20 cellular contexts compared by ENCODE assay signal in the genomic region with DNA sequence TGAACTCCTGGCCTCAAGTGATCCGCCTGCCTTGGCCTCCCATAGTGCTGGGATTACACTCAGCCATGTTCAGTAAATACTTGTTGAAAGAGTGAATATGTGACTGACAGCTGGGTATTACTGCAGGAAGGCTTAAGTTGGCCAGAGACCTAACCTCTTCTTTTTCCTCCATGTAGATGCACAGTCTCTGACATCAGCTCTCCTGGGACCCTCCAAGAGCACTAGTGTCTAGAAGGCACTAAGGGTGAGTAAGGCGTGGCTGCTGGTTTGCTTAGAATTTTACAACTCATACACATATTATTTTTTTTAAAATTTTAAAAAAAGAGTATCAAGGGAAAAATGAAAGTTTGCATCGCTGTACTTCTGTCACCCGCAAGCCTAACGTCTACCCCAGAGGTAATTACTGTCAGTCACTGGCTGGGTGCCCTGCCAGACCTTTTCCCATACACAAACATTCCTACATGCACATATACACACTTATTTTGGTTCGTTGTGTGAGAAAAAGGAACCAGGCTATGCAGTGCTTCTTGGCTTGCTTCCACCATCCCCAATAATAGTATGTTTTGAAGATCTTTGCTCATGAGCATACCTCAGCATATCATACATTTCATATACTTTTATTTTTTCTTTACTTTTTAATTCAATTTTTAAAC.
DNase-seq lines count a peak whose midpoint lies in the region; ATAC-seq and TF ChIP-seq lines count a peak whose summit lies in the region.
"Had no signal": no experiment of that assay in that cellular context is flagged by ENCODE, and none has a peak within 500 bp of the region (broad histone marks: within the 10 kb centered on the region; RNA-seq: fewer than 3 reads in every experiment).

No MANE protein-coding gene starts in this region.

- POLR2A ChIA-PET in IMR-90 (lab: Charles Lee; ENCODE audit: unreplicated experiment): no interaction called here

- dilution Hi-C loops in IMR-90 (cut with HindIII; ENCODE audit: low sequenced_read_pairs, unreplicated experiment): no loop called here

- H2BK20ac ChIP-seq in IMR-90 (ENCODE audit: low read depth, low read length): no peak overlapping the region

- 0 out of 4 replicates have a peak overlapping the region, but pooled peaks of 1 of the 2 experiments have one; percentile 28 for H4K8ac ChIP-seq in IMR-90 (ENCODE audit: low read depth in 2 of 2, low read length in 2 of 2)

- CTCF ChIA-PET in IMR-90 (lab: Yijun Ruan, JAX): interaction anchor here (0.6 kb wide), 1 partner anchor 97 kb away, joined by 3 read pairs; no protein-coding TSS in a partner anchor

- BruUV-seq in IMR-90 (replicated peaks; lab: Mats Ljungman, UMichigan): no TSS peak

- no peaks in the 10 kb centered on the region for H3K27me3 Mint-ChIP-seq in stimulated activated memory B cell treated with anti-CD40 and anti-IgM and Interleukin-4, amounts not matched to agents 10 μg/mL and 1 μg/mL and 100 μg/mL, for 72 hours

- H3K36me3 ChIP-seq in IMR-90 (ENCODE audit: control insufficient read depth, insufficient read depth, low read length): peaks cover 5% of the 10 kb centered on the region

- peaks cover 82% of the 10 kb centered on the region for H3K4me1 Mint-ChIP-seq in stimulated activated memory B cell treated with anti-CD40 and anti-IgM and Interleukin-4, amounts not matched to agents 10 μg/mL and 1 μg/mL and 100 μg/mL, for 72 hours

- 0 out of 2 replicates have a peak overlapping the region, but pooled peaks have one; percentile 3 for H3K4ac ChIP-seq in IMR-90 (ENCODE audit: low read depth, low read length)

- peaks cover 20% of the 10 kb centered on the region for H3K9me1 ChIP-seq in IMR-90 (ENCODE audit: insufficient read depth, low read length)

- H3K4me3 ChIP-seq in IMR-90 (ENCODE audit: insufficient read depth, low read depth, low read length): no peak overlapping the region

- no peak for TF ChIP-seq CTCF in IMR-90 (conservative IDR thresholded peaks at IDR 0.05; ENCODE audit: low read depth, low read length)

- H3K27me3 ChIP-seq in IMR-90 (ENCODE audit: control insufficient read depth, insufficient read depth, low read length): no peaks in the 10 kb centered on the region

- peak overlapping the region; percentile 24; the same call in 1 of the 2 replicates for H3K14ac ChIP-seq in IMR-90 (replicated peaks; ENCODE audit: low read depth, low read length)

- H3K56ac ChIP-seq in IMR-90 (ENCODE audit: extremely low read depth, insufficient read depth, low read length): no peak overlapping the region

- H3K9ac ChIP-seq in IMR-90 (ENCODE audit: low read depth, low read length): no peak overlapping the region
- H3K9ac ChIP-seq: SK-N-SH had no signal

- peak overlapping the region; percentile 62; the same call in 1 of the 2 replicates for H3K4me2 ChIP-seq in IMR-90 (ENCODE audit: low read depth, low read length)
- H3K4me2 ChIP-seq: SK-N-SH had no signal

- no peak overlapping the region for H2AK9ac ChIP-seq in IMR-90 (replicated peaks; ENCODE audit: low read depth, low read length, poor library complexity)

- no peak overlapping the region for H2AFZ ChIP-seq in IMR-90 (replicated peaks; ENCODE audit: low read length, poor library complexity)

- ATAC-seq in IMR-90 (ENCODE audit: low read depth): peak; percentile 47
- ATAC-seq in stimulated activated memory B cell treated with anti-CD40 and anti-IgM and Interleukin-4, amounts not matched to agents 10 μg/mL and 1 μg/mL and 100 μg/mL, for 72 hours: no peak
- no peak for ATAC-seq in HG03097 (IDR thresholded peaks at IDR 0.05; ENCODE audit: low FRiP score, unreplicated experiment)
- ATAC-seq in GM18861 (IDR thresholded peaks at IDR 0.05; ENCODE audit: unreplicated experiment): no peak
- ATAC-seq in HG02973 (IDR thresholded peaks at IDR 0.05; ENCODE audit: unreplicated experiment): no peak

- H3K27ac Mint-ChIP-seq in stimulated activated memory B cell treated with anti-CD40 and anti-IgM and Interleukin-4, amounts not matched to agents 10 μg/mL and 1 μg/mL and 100 μg/mL, for 72 hours: peak overlapping the region; percentile 61

- peaks cover 30 to 94% of the 10 kb centered on the region in 2 experiments for H3K79me1 ChIP-seq in IMR-90 (ENCODE audit: low read depth in 1 of 2, low read length in 2 of 2)

- peaks cover 18% of the 10 kb centered on the region for H3K4me1 ChIP-seq in IMR-90 (ENCODE audit: control insufficient read depth, insufficient read depth, low read length)

- peak overlapping the region; percentile 2; the same call in 1 of the 2 replicates for H3K23ac ChIP-seq in IMR-90 (ENCODE audit: low read depth, low read length)

- in situ Hi-C loops in IMR-90 (cut with MboI; ENCODE audit: low sequenced_read_pairs): no loop called here

- no peak overlapping the region; the same call in 2 of the 3 replicates for H2BK15ac ChIP-seq in IMR-90 (ENCODE audit: low read depth, low read length)

- no peak overlapping the region for H2BK120ac ChIP-seq in IMR-90 (ENCODE audit: low read depth, low read length)

- intact Hi-C loops in IMR-90 (cut with micrococcal nuclease): no loop called here

- peak overlapping the region; percentile 38 for H2BK5ac ChIP-seq in IMR-90 (ENCODE audit: low read depth, low read length, poor library complexity, severe bottlenecking)

- TF ChIP-seq POLR2A in IMR-90 (IDR thresholded peaks at IDR 0.05; ENCODE audit: low read depth, low read length): no peak

- H3K36me3 Mint-ChIP-seq in stimulated activated memory B cell treated with anti-CD40 and anti-IgM and Interleukin-4, amounts not matched to agents 10 μg/mL and 1 μg/mL and 100 μg/mL, for 72 hours: peaks cover 44% of the 10 kb centered on the region

- peaks cover 2% of the 10 kb centered on the region; the same call in 1 of the 2 replicates for H3K9me3 ChIP-seq in IMR-90 (ENCODE audit: control insufficient read depth, insufficient read depth, low read length)
- H3K9me3 ChIP-seq: SK-N-SH had no signal

- H3K27ac ChIP-seq in IMR-90 (ENCODE audit: insufficient read depth, low read length): no peak overlapping the region

- no peak overlapping the region for H3K18ac ChIP-seq in IMR-90 (ENCODE audit: low read depth, low read length)

- TF ChIP-seq RAD21 in IMR-90 (IDR thresholded peaks at IDR 0.05; ENCODE audit: low read length): no peak

- H4K20me1 ChIP-seq in IMR-90 (ENCODE audit: insufficient read depth, low read length): 0 out of 2 replicates have a peak, but pooled peaks cover 3% of the 10 kb centered on the region

- peaks cover 4% of the 10 kb centered on the region for H3K9me3 Mint-ChIP-seq in stimulated activated memory B cell treated with anti-CD40 and anti-IgM and Interleukin-4, amounts not matched to agents 10 μg/mL and 1 μg/mL and 100 μg/mL, for 72 hours

- DNase-seq in IMR-90 (peak; percentile 44), astrocyte of the hippocampus (ENCODE audit: low read depth, low spot score) (peak; percentile 38), fibroblast of peridontal ligament (ENCODE audit: extremely low read depth) (peak; percentile 27), NCI-H1436 treated with DMSO at 0.1 percent for 48 hours (lab: John Stamatoyannopoulos, UW) (no peak)
- DNase-seq: COR-L47, DMS 273 treated with DMSO at 0.1 percent for 48 hours, DND-41, HCEC 1CT, KBM-7, MV-4-11, NCI-H187 treated with DMSO at 0.1 percent for 48 hours, NCI-H226, NCI-H524, NCI-H82, SHP77 treated with DMSO at 0.1 percent for 48 hours, SK-N-SH had no signal

- H4K91ac ChIP-seq in IMR-90 (ENCODE audit: insufficient read depth, low read depth, low read length): no peak overlapping the region

- H2AK5ac ChIP-seq in IMR-90 (ENCODE audit: low read depth, low read length): no peak overlapping the region

- no CpG with 5 or more reads among the region's 6 CpGs for WGBS in IMR-90 (ENCODE audit: extremely low coverage in 2 of 2, insufficient read length in 1 of 2), 2 experiments

- no peak overlapping the region for H4K5ac ChIP-seq in IMR-90 (ENCODE audit: low read depth, low read length)

- H3K4me3 Mint-ChIP-seq in stimulated activated memory B cell treated with anti-CD40 and anti-IgM and Interleukin-4, amounts not matched to agents 10 μg/mL and 1 μg/mL and 100 μg/mL, for 72 hours: no peak overlapping the region

TF ChIP-seq in IMR-90, 13 proteins besides CTCF, POLR2A, EP300 and RAD21:
- TF ChIP-seq USF2 (IDR thresholded peaks at IDR 0.05; ENCODE audit: low read depth, low read length) (no peak), MAZ (IDR thresholded peaks at IDR 0.05; ENCODE audit: borderline replicate concordance, low read depth, low read length) (no peak), MXI1 (IDR thresholded peaks at IDR 0.05; ENCODE audit: borderline replicate concordance, low read depth, low read length) (no peak), FOS (IDR thresholded peaks at IDR 0.05; ENCODE audit: low read depth, low read length) (no peak), SMC3 (IDR thresholded peaks at IDR 0.05; ENCODE audit: low read depth, low read length) (no peak), CHD1 (IDR thresholded peaks at IDR 0.05; ENCODE audit: low read depth, low read length) (no peak), MAFK (IDR thresholded peaks at IDR 0.05; ENCODE audit: low read depth, low read length) (no peak), NFE2L2 (IDR thresholded peaks at IDR 0.05; ENCODE audit: low read depth, low read length) (no peak), RFX5 (IDR thresholded peaks at IDR 0.05; ENCODE audit: low read depth, low read length) (no peak), CEBPB (IDR thresholded peaks at IDR 0.05; ENCODE audit: low read depth, low read length) (no peak), BHLHE40 (IDR thresholded peaks at IDR 0.05; ENCODE audit: low read depth, low read length) (no peak), RCOR1 (IDR thresholded peaks at IDR 0.05; ENCODE audit: insufficient replicate concordance, low read length) (no peak)
- TF ChIP-seq, protein P1, sequence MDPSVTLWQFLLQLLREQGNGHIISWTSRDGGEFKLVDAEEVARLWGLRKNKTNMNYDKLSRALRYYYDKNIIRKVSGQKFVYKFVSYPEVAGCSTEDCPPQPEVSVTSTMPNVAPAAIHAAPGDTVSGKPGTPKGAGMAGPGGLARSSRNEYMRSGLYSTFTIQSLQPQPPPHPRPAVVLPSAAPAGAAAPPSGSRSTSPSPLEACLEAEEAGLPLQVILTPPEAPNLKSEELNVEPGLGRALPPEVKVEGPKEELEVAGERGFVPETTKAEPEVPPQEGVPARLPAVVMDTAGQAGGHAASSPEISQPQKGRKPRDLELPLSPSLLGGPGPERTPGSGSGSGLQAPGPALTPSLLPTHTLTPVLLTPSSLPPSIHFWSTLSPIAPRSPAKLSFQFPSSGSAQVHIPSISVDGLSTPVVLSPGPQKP (IDR thresholded peaks at IDR 0.05; ENCODE audit: borderline replicate concordance, low read depth, low read length): no peak
